ENCODE assay signal across 27 cellular contexts in genomic region chrX:1472975-1473374, GRCh38. TPM values are rescaled to one million over a fixed set of nuclear protein-coding genes. Genes with fewer than 3 reads are reported as not detected.
DNase-seq lines count a peak whose midpoint lies in the region; ATAC-seq and TF ChIP-seq lines count a peak whose summit lies in the region.
"Had no signal": no experiment of that assay in that cellular context is flagged by ENCODE, and none has a peak within 500 bp of the region (broad histone marks: within the 10 kb centered on the region; RNA-seq: fewer than 3 reads in every experiment).

No MANE protein-coding gene starts in this region.

- H3K36me3 Mint-ChIP-seq in activated naive CD4-positive, alpha-beta T cell treated with anti-CD3 and anti-CD28 coated beads, Interleukin-2, amount 50 U/mL, for 24 hours = peaks cover 32% of the 10 kb centered on the region
- H3K36me3 Mint-ChIP-seq in activated CD4-positive, alpha-beta memory T cell treated with anti-CD3 and anti-CD28 coated beads for 36 hours = peaks cover 31% of the 10 kb centered on the region
- H3K36me3 Mint-ChIP-seq in stimulated activated naive B cell treated with anti-CD40 and anti-IgM and Interleukin-4, amounts not matched to agents 10 μg/mL and 1 μg/mL and 100 μg/mL, for 72 hours = peaks cover 49 to 64% of the 10 kb centered on the region in 2 donors
- H3K36me3 Mint-ChIP-seq: mesothelial cell of epicardium had no signal

- H3K36me3 ChIP-seq in psoas muscle (ENCODE audit: insufficient read depth in 1 of 2, low read depth in 1 of 2) = no peaks in the 10 kb centered on the region
- H3K36me3 ChIP-seq: left ventricle myocardium inferior, SJSA1, tibial nerve had no signal

- ATAC-seq in stimulated activated naive B cell treated with anti-CD40 and anti-IgM and Interleukin-4, amounts not matched to agents 10 μg/mL and 1 μg/mL and 100 μg/mL, for 72 hours (replicated peaks) = no peak
- no peak for ATAC-seq in psoas muscle
- ATAC-seq in Right ventricle myocardium superior (ENCODE audit: poor library complexity) = no peak
- ATAC-seq: activated CD4-positive, CD25-positive, alpha-beta regulatory T cell treated with anti-CD3 and anti-CD28 coated beads, Interleukin-2, amount 50 U/mL, for 24 hours; body of pancreas; foreskin keratinocyte; Panc1 had no signal

- H3K9me3 Mint-ChIP-seq in activated naive CD4-positive, alpha-beta T cell treated with anti-CD3 and anti-CD28 coated beads, Interleukin-2, amount 50 U/mL, for 24 hours = peaks cover 10% of the 10 kb centered on the region
- peaks cover 17% of the 10 kb centered on the region for H3K9me3 Mint-ChIP-seq in activated CD4-positive, alpha-beta memory T cell treated with anti-CD3 and anti-CD28 coated beads for 36 hours
- H3K9me3 Mint-ChIP-seq in stimulated activated naive B cell treated with anti-CD40 and anti-IgM and Interleukin-4, amounts not matched to agents 10 μg/mL and 1 μg/mL and 100 μg/mL, for 72 hours = peaks cover 17 to 31% of the 10 kb centered on the region in 2 donors

- H3K27me3 ChIP-seq in psoas muscle (ENCODE audit: insufficient read depth in 3 of 3, low read length in 2 of 3) = peaks cover 0 to 16% (median 2%) of the 10 kb centered on the region in 3 donors
- H3K27me3 ChIP-seq: body of pancreas, foreskin keratinocyte, SJSA1 had no signal

- DNase-seq in activated naive CD4-positive, alpha-beta T cell treated with anti-CD3 and anti-CD28 coated beads, Interleukin-2, amount 50 U/mL, for 16 hours = no peak
- DNase-seq in activated CD4-positive, alpha-beta memory T cell treated with anti-CD3 and anti-CD28 coated beads for 36 hours = peak; percentile 7
- peak; percentile 2 for DNase-seq in islet precursor cell
- DNase-seq in stimulated activated naive B cell treated with anti-CD40 and anti-IgM and Interleukin-4, amounts not matched to agents 10 μg/mL and 1 μg/mL and 100 μg/mL, for 72 hours = no peak
- no peak for DNase-seq in NCI-H2107 (lab: John Stamatoyannopoulos, UW)
- DNase-seq in psoas muscle = no peak
- no peak for DNase-seq in Right ventricle myocardium superior
- DNase-seq: activated T-cell treated with anti-CD3 and anti-CD28 coated beads for 4 hours; body of pancreas; effector CD4-positive, alpha-beta T cell; foreskin keratinocyte; GF-D8; KBM-7; left ventricle myocardium inferior; NCI-H1436; NCI-H2171; NCI-H524; NK-92 treated with Interleukin-12 subunit alpha and Interleukin-12 subunit beta, amount 100 ng/mL, for 24 hours; stimulated activated naive CD4-positive, alpha-beta T cell had no signal

- WGBS in psoas muscle, 3 donors = 84 to 92% (median 88%) methylated on average over 2 of the region's 2 CpGs

- no peak overlapping the region for H3K27ac Mint-ChIP-seq in activated naive CD4-positive, alpha-beta T cell treated with anti-CD3 and anti-CD28 coated beads, Interleukin-2, amount 50 U/mL, for 24 hours
- peak overlapping the region; percentile 54 for H3K27ac Mint-ChIP-seq in activated CD4-positive, alpha-beta memory T cell treated with anti-CD3 and anti-CD28 coated beads for 36 hours
- peak overlapping the region; percentile 72 for H3K27ac Mint-ChIP-seq in stimulated activated naive B cell treated with anti-CD40 and anti-IgM and Interleukin-4, amounts not matched to agents 10 μg/mL and 1 μg/mL and 100 μg/mL, for 72 hours
- H3K27ac Mint-ChIP-seq: mesothelial cell of epicardium, progenitor cell of endocrine pancreas had no signal

- H3K9me3 ChIP-seq in psoas muscle = no peaks in the 10 kb centered on the region
- H3K9me3 ChIP-seq: body of pancreas, left ventricle myocardium inferior, SJSA1, tibial nerve had no signal

- intact Hi-C loops in activated CD4-positive, alpha-beta memory T cell treated with anti-CD3 and anti-CD28 coated beads for 36 hours (cut with micrococcal nuclease) = loop anchor here (1.0 kb wide), 1 partner anchor 8 kb away; no protein-coding TSS in a partner anchor
- intact Hi-C loops in psoas muscle (cut with DNase I) (no loop called here), Right ventricle myocardium superior (cut with DNase I) (no loop called here)

- CTCF ChIA-PET in activated CD4-positive, alpha-beta memory T cell treated with anti-CD3 and anti-CD28 coated beads for 36 hours (lab: Charles Lee) = no interaction called here

- H3K4me1 Mint-ChIP-seq in activated naive CD4-positive, alpha-beta T cell treated with anti-CD3 and anti-CD28 coated beads, Interleukin-2, amount 50 U/mL, for 24 hours = peaks cover 83% of the 10 kb centered on the region
- H3K4me1 Mint-ChIP-seq in activated CD4-positive, alpha-beta memory T cell treated with anti-CD3 and anti-CD28 coated beads for 36 hours (ENCODE audit: low read depth) = peaks cover 72% of the 10 kb centered on the region
- H3K4me1 Mint-ChIP-seq in stimulated activated naive B cell treated with anti-CD40 and anti-IgM and Interleukin-4, amounts not matched to agents 10 μg/mL and 1 μg/mL and 100 μg/mL, for 72 hours = peaks cover 65 to 81% of the 10 kb centered on the region in 2 donors
- H3K4me1 Mint-ChIP-seq: mesothelial cell of epicardium, neural crest cell had no signal

- TF ChIP-seq CTCF in psoas muscle (IDR thresholded peaks at IDR 0.05) = no peak

- H3K4me1 ChIP-seq in psoas muscle = no peaks in the 10 kb centered on the region
- H3K4me1 ChIP-seq: body of pancreas, foreskin keratinocyte, left ventricle myocardium inferior, tibial nerve had no signal

- no peak overlapping the region for H3K27ac ChIP-seq in psoas muscle
- H3K27ac ChIP-seq: body of pancreas, foreskin keratinocyte, left ventricle myocardium inferior, SJSA1, tibial nerve had no signal

- H3K4me3 Mint-ChIP-seq in activated naive CD4-positive, alpha-beta T cell treated with anti-CD3 and anti-CD28 coated beads, Interleukin-2, amount 50 U/mL, for 24 hours = peak overlapping the region; percentile 17
- H3K4me3 Mint-ChIP-seq in activated CD4-positive, alpha-beta memory T cell treated with anti-CD3 and anti-CD28 coated beads for 36 hours = no peak overlapping the region
- peak overlapping the region; percentile 30 to 56 for H3K4me3 Mint-ChIP-seq in stimulated activated naive B cell treated with anti-CD40 and anti-IgM and Interleukin-4, amounts not matched to agents 10 μg/mL and 1 μg/mL and 100 μg/mL, for 72 hours
- H3K4me3 Mint-ChIP-seq: mesothelial cell of epicardium, neural crest cell had no signal

- H3K4me3 ChIP-seq in psoas muscle = no peak overlapping the region
- H3K4me3 ChIP-seq: body of pancreas, left ventricle myocardium inferior, SJSA1, tibial nerve had no signal

- POLR2A ChIA-PET in activated CD4-positive, alpha-beta memory T cell treated with anti-CD3 and anti-CD28 coated beads for 36 hours (lab: Charles Lee) = no interaction called here

- H3K27me3 Mint-ChIP-seq in activated naive CD4-positive, alpha-beta T cell treated with anti-CD3 and anti-CD28 coated beads, Interleukin-2, amount 50 U/mL, for 24 hours = no peaks in the 10 kb centered on the region
- no peaks in the 10 kb centered on the region for H3K27me3 Mint-ChIP-seq in activated CD4-positive, alpha-beta memory T cell treated with anti-CD3 and anti-CD28 coated beads for 36 hours
- no peaks in the 10 kb centered on the region for H3K27me3 Mint-ChIP-seq in stimulated activated naive B cell treated with anti-CD40 and anti-IgM and Interleukin-4, amounts not matched to agents 10 μg/mL and 1 μg/mL and 100 μg/mL, for 72 hours

RNA-seq across cellular contexts. Expression of gene ASMTL, which starts 20.3 kb away (rescaled TPM):
- 10 to 100 TPM; 65.2 to 67.4 TPM for total RNA-seq in activated CD4-positive, alpha-beta memory T cell treated with anti-CD3 and anti-CD28 coated beads for 36 hours
- total RNA-seq in psoas muscle (10 to 100 TPM in 3 of 4 donors, 1 to 10 TPM in 1; 9.4 to 18.2 (median 11.9) TPM), Right ventricle myocardium superior (31.8 TPM)
- 1 to 10 TPM; 6.6 to 9.8 (median 7.5) TPM for polyA plus RNA-seq in psoas muscle

Comparison
In these comparisons a context has a peak if more than half of its experiments do, and no peak if none do; other contexts are left out.
1. DNase-seq: peak in activated CD4-positive, alpha-beta memory T cell treated with anti-CD3 and anti-CD28 coated beads for 36 hours (single experiment) and islet precursor cell (single experiment); none in activated naive CD4-positive, alpha-beta T cell treated with anti-CD3 and anti-CD28 coated beads, Interleukin-2, amount 50 U/mL, for 16 hours (single experiment), stimulated activated naive B cell treated with anti-CD40 and anti-IgM and Interleukin-4, amounts not matched to agents 10 μg/mL and 1 μg/mL and 100 μg/mL, for 72 hours (single experiment), NCI-H2107 (single experiment), psoas muscle (0 of 2) and Right ventricle myocardium superior (single experiment).